ENCODE assay signal across 36 cellular contexts in the genomic region with DNA sequence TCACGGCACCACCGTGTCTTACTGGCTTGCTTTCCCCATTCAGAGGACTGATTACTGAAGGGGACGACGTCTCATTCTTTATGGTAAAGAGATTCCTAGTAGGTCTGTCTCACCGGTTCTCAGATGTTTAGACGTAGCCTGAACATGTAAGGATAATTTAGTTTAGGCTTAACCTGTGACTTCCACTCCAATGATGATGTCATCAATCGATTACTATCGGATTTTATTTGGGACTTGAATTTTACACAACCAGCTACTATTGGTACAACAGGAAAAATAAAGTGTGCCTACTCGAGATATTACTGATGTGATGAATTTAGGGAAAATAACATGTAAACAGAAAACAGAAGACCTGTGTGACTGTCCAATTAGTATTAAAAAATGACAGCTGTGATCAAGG.
"Had no signal": no experiment of that assay in that cellular context is flagged by ENCODE, and none has a peak within 500 bp of the region (broad histone marks: within the 10 kb centered on the region; RNA-seq: fewer than 3 reads in every experiment).

No MANE protein-coding gene starts in this region.

- H3K4me3 ChIP-seq: adrenal gland, cardiac muscle cell had no signal

- H3K4me3 Mint-ChIP-seq: activated B cell treated with CpG ODN at 0.5 μM for 24 hours; activated CD4-positive, alpha-beta memory T cell treated with anti-CD3 and anti-CD28 coated beads for 36 hours; activated CD4-positive, alpha-beta T cell treated with anti-CD3 and anti-CD28 coated beads, Interleukin-2, amount 10 ng/mL, durations not matched to agents 24 days and 14 days; activated CD8-positive, alpha-beta T cell treated with anti-CD3 and anti-CD28 coated beads for 36 hours; activated naive CD4-positive, alpha-beta T cell treated with anti-CD3 and anti-CD28 coated beads for 36 hours; activated naive CD8-positive, alpha-beta T cell treated with anti-CD3 and anti-CD28 coated beads for 36 hours; activated T-cell treated with anti-CD3 and anti-CD28 coated beads, Interleukin-2, amount 50 U/mL, for 4 hours; activated T-cell treated with anti-CD3 and anti-CD28 coated beads, Interleukin-2, amount 50 U/mL, for 72 hours; activated T-helper 1 cell treated with anti-CD3 and anti-CD28 coated beads, Interleukin-12 subunit alpha, Interleukin-12 subunit beta, Interleukin-2, Interleukin-4 antibody, amounts not matched to agents 30 ng/mL and 10 ng/mL and 1 ng/mL, durations not matched to agents 14 hours and 24 hours and 36 hours; activated T-helper 17 cell treated with anti-CD3 and anti-CD28 coated beads, Interleukin-2, amount 50 U/mL, for 72 hours; central memory CD8-positive, alpha-beta T cell; T-helper 1 cell treated with Interleukin-12 subunit alpha and Interleukin-12 subunit beta and Interleukin-4 antibody, amounts not matched to agents 30 μg/mL and 1 μg/mL, for 36 hours; T-helper 2 cell treated with Interferon-gamma antibody and Interleukin-4, amounts not matched to agents 5 μg/mL and 100 μg/mL, for 36 hours had no signal

- H3K27ac ChIP-seq: adrenal gland, cardiac muscle cell, VCaP had no signal

- H3K9me3 ChIP-seq: adrenal gland had no signal

- H3K36me3 Mint-ChIP-seq: activated CD4-positive, alpha-beta memory T cell treated with anti-CD3 and anti-CD28 coated beads for 36 hours; activated naive CD8-positive, alpha-beta T cell treated with anti-CD3 and anti-CD28 coated beads for 36 hours; brain had no signal

- H3K36me3 ChIP-seq: adrenal gland, cardiac muscle cell had no signal

- H3K9me3 Mint-ChIP-seq: activated B cell treated with CpG ODN at 0.5 μM for 24 hours; activated CD4-positive, alpha-beta memory T cell treated with anti-CD3 and anti-CD28 coated beads for 36 hours; activated CD4-positive, alpha-beta T cell treated with anti-CD3 and anti-CD28 coated beads, Interleukin-2, amount 10 ng/mL, durations not matched to agents 24 days and 14 days; activated CD8-positive, alpha-beta T cell treated with anti-CD3 and anti-CD28 coated beads for 36 hours; activated naive CD4-positive, alpha-beta T cell treated with anti-CD3 and anti-CD28 coated beads for 36 hours; activated naive CD4-positive, alpha-beta T cell treated with anti-CD3 and anti-CD28 coated beads, Interleukin-2, amount 50 U/mL, for 72 hours; activated naive CD8-positive, alpha-beta T cell treated with anti-CD3 and anti-CD28 coated beads for 36 hours; activated T-cell treated with anti-CD3 and anti-CD28 coated beads, Interleukin-2, amount 50 U/mL, for 4 hours; activated T-cell treated with anti-CD3 and anti-CD28 coated beads, Interleukin-2, amount 50 U/mL, for 72 hours; activated T-helper 1 cell treated with anti-CD3 and anti-CD28 coated beads, Interleukin-12 subunit alpha, Interleukin-12 subunit beta, Interleukin-2, Interleukin-4 antibody, amounts not matched to agents 30 ng/mL and 10 ng/mL and 1 ng/mL, durations not matched to agents 14 hours and 24 hours and 36 hours; activated T-helper 17 cell treated with anti-CD3 and anti-CD28 coated beads, Interleukin-2, amount 50 U/mL, for 72 hours; brain; central memory CD8-positive, alpha-beta T cell; T-helper 1 cell treated with Interleukin-12 subunit alpha and Interleukin-12 subunit beta and Interleukin-4 antibody, amounts not matched to agents 30 μg/mL and 1 μg/mL, for 36 hours; T-helper 2 cell treated with Interferon-gamma antibody and Interleukin-4, amounts not matched to agents 5 μg/mL and 100 μg/mL, for 36 hours had no signal

- H3K4me1 Mint-ChIP-seq: activated T-helper 17 cell treated with anti-CD3 and anti-CD28 coated beads, Interleukin-2, amount 50 U/mL, for 72 hours; central memory CD8-positive, alpha-beta T cell had no signal

- FAIRE-seq: bronchial epithelial cell, TTC549 had no signal

- H3K27ac Mint-ChIP-seq: activated B cell treated with CpG ODN at 0.5 μM for 24 hours; activated CD4-positive, alpha-beta memory T cell treated with anti-CD3 and anti-CD28 coated beads for 36 hours; activated CD4-positive, alpha-beta T cell treated with anti-CD3 and anti-CD28 coated beads, Interleukin-2, amount 10 ng/mL, durations not matched to agents 24 days and 14 days; activated CD8-positive, alpha-beta T cell treated with anti-CD3 and anti-CD28 coated beads for 36 hours; activated naive CD4-positive, alpha-beta T cell treated with anti-CD3 and anti-CD28 coated beads for 36 hours; activated naive CD4-positive, alpha-beta T cell treated with anti-CD3 and anti-CD28 coated beads, Interleukin-2, amount 50 U/mL, for 72 hours; activated naive CD8-positive, alpha-beta T cell treated with anti-CD3 and anti-CD28 coated beads for 36 hours; activated T-cell treated with anti-CD3 and anti-CD28 coated beads, Interleukin-2, amount 50 U/mL, for 72 hours; activated T-helper 1 cell treated with anti-CD3 and anti-CD28 coated beads, Interleukin-12 subunit alpha, Interleukin-12 subunit beta, Interleukin-2, Interleukin-4 antibody, amounts not matched to agents 30 ng/mL and 10 ng/mL and 1 ng/mL, durations not matched to agents 14 hours and 24 hours and 36 hours; T-helper 1 cell treated with Interleukin-12 subunit alpha and Interleukin-12 subunit beta and Interleukin-4 antibody, amounts not matched to agents 30 μg/mL and 1 μg/mL, for 36 hours; T-helper 2 cell treated with Interferon-gamma antibody and Interleukin-4, amounts not matched to agents 5 μg/mL and 100 μg/mL, for 36 hours had no signal

- H3K27me3 Mint-ChIP-seq: activated B cell treated with CpG ODN at 0.5 μM for 24 hours; activated CD8-positive, alpha-beta T cell treated with anti-CD3 and anti-CD28 coated beads for 36 hours; activated naive CD8-positive, alpha-beta T cell treated with anti-CD3 and anti-CD28 coated beads for 36 hours; central memory CD8-positive, alpha-beta T cell had no signal

- H3K27me3 ChIP-seq: adrenal gland, cardiac muscle cell had no signal

- ATAC-seq: activated CD8-positive, alpha-beta T cell treated with anti-CD3 and anti-CD28 coated beads for 36 hours; activated naive CD4-positive, alpha-beta T cell treated with anti-CD3 and anti-CD28 coated beads, Interleukin-2, amount 50 U/mL, for 72 hours; activated T-cell treated with anti-CD3 and anti-CD28 coated beads, Interleukin-2, amount 50 U/mL, for 4 hours; activated T-cell treated with anti-CD3 and anti-CD28 coated beads, Interleukin-2, amount 50 U/mL, for 72 hours; activated T-helper 17 cell treated with anti-CD3 and anti-CD28 coated beads, Interleukin-2, amount 50 U/mL, for 72 hours had no signal

- DNase-seq: activated B cell treated with CpG ODN at 0.5 μM for 24 hours; activated CD4-positive, alpha-beta memory T cell treated with anti-CD3 and anti-CD28 coated beads for 36 hours; activated CD4-positive, alpha-beta T cell treated with anti-CD3 and anti-CD28 coated beads for 4 hours; activated CD4-positive, alpha-beta T cell treated with anti-CD3 and anti-CD28 coated beads, Interleukin-2, amount 10 ng/mL, durations not matched to agents 24 days and 14 days; activated CD4-positive, CD25-positive, alpha-beta regulatory T cell treated with anti-CD3 and anti-CD28 coated beads, Interleukin-2, amount 50 U/mL, for 72 hours; activated CD8-positive, alpha-beta memory T cell treated with anti-CD3 and anti-CD28 coated beads, Interleukin-2, amount 50 U/mL, for 4 hours; activated CD8-positive, alpha-beta T cell treated with anti-CD3 and anti-CD28 coated beads for 36 hours; activated effector memory CD4-positive, alpha-beta T cell treated with anti-CD3 and anti-CD28 coated beads, Interleukin-2, amount 50 U/mL, for 16 hours; activated gamma-delta T cell treated with Interleukin-2 at 50 U/mL for 16 hours; activated naive CD4-positive, alpha-beta T cell; activated naive CD4-positive, alpha-beta T cell treated with anti-CD3 and anti-CD28 coated beads for 36 hours; activated naive CD4-positive, alpha-beta T cell treated with anti-CD3 and anti-CD28 coated beads, Interleukin-2, amount 50 U/mL, for 16 hours; activated naive CD8-positive, alpha-beta T cell treated with anti-CD3 and anti-CD28 coated beads for 36 hours; activated T-cell treated with anti-CD3 and anti-CD28 coated beads for 4 hours; activated T-cell treated with anti-CD3 and anti-CD28 coated beads, Interleukin-2, amount 50 U/mL, for 1 hour; activated T-cell treated with anti-CD3 and anti-CD28 coated beads, Interleukin-2, amount 50 U/mL, for 4 hours; activated T-cell treated with anti-CD3 and anti-CD28 coated beads, Interleukin-2, amount 50 U/mL, for 72 hours; adrenal gland; amniotic stem cell; aorta; caudate nucleus; cerebellar nuclear complex; T-helper 1 cell; T-helper 2 cell; T-helper 9 cell had no signal
